ENCODE assay signal across 1 cellular context in the genomic region with DNA sequence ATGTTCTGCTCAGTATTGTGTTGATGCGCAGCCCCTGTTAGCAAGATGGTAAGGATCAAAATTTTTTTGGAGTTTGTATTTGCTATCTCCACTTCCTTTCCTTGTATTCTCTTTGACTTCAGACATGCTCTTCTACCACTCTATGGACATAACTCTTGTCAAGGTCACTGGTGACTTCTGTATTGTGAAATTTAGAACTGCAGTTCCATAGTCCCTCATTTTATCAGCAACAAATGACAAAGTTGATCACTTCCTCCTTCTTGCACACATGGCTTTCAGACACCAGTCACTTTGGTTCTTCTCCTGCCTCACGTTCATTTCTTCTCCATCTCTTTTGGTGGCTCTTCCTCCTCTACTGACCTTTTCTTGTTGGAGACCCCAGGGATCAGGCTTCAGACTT.
TF ChIP-seq lines count a peak whose summit lies in the region.

No MANE protein-coding gene starts in this region.

TF ChIP-seq in HepG2, 621 proteins besides CTCF, POLR2A, EP300 and RAD21 (continued from another document):
- TF ChIP-seq MATR3 (CRISPR knock-in tag; IDR thresholded peaks at IDR 0.05) (no peak), NBN (conservative IDR thresholded peaks at IDR 0.05) (0 out of 2 replicates have a peak, but pooled peaks have one; percentile 53), RCOR2 (CRISPR knock-in tag; IDR thresholded peaks at IDR 0.05) (0 out of 2 replicates have a peak, but pooled peaks have one; percentile 28), TGIF2 (CRISPR knock-in tag; IDR thresholded peaks at IDR 0.05) (0 out of 2 replicates have a peak, but pooled peaks have one; percentile 27), ZNF766 (CRISPR knock-in tag; IDR thresholded peaks at IDR 0.05; ENCODE audit: borderline replicate concordance) (no peak), HMG20A (CRISPR knock-in tag; IDR thresholded peaks at IDR 0.05; ENCODE audit: borderline replicate concordance) (0 out of 2 replicates have a peak, but pooled peaks have one; percentile 23), SAP130 (CRISPR knock-in tag; IDR thresholded peaks at IDR 0.05; ENCODE audit: low read depth) (peak; percentile 80), ELF3 (CRISPR knock-in tag; IDR thresholded peaks at IDR 0.05) (peak; percentile 96), ETV5 (CRISPR knock-in tag; IDR thresholded peaks at IDR 0.05; ENCODE audit: borderline replicate concordance) (peak; percentile 40; the same call in 1 of the 2 replicates), ELF1 (CRISPR knock-in tag; IDR thresholded peaks at IDR 0.05) (peak; percentile 36), MIER3 (CRISPR knock-in tag; IDR thresholded peaks at IDR 0.05; ENCODE audit: borderline replicate concordance) (peak; percentile 58; the same call in 1 of the 2 replicates), HNF4A (CRISPR knock-in tag; IDR thresholded peaks at IDR 0.05) (peak; percentile 82)
- TF ChIP-seq, protein P1, sequence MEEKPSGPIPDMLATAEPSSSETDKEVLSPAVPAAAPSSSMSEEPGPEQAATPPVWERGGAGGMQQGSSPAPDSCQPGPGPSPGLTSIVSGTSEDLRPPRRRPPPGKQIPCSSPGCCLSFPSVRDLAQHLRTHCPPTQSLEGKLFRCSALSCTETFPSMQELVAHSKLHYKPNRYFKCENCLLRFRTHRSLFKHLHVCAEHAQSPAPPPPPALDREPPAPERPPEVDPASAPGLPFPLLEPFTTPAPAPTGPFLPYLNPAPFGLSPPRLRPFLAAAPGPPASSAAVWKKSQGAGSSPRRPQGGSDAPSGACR (CRISPR knock-in tag; IDR thresholded peaks at IDR 0.05), result no peak
- TF ChIP-seq, protein P2, sequence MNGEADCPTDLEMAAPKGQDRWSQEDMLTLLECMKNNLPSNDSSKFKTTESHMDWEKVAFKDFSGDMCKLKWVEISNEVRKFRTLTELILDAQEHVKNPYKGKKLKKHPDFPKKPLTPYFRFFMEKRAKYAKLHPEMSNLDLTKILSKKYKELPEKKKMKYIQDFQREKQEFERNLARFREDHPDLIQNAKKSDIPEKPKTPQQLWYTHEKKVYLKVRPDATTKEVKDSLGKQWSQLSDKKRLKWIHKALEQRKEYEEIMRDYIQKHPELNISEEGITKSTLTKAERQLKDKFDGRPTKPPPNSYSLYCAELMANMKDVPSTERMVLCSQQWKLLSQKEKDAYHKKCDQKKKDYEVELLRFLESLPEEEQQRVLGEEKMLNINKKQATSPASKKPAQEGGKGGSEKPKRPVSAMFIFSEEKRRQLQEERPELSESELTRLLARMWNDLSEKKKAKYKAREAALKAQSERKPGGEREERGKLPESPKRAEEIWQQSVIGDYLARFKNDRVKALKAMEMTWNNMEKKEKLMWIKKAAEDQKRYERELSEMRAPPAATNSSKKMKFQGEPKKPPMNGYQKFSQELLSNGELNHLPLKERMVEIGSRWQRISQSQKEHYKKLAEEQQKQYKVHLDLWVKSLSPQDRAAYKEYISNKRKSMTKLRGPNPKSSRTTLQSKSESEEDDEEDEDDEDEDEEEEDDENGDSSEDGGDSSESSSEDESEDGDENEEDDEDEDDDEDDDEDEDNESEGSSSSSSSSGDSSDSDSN (CRISPR knock-in tag; IDR thresholded peaks at IDR 0.05), result no peak
